Comparison of ENCODE assay signal across 8 cellular contexts in the genomic region with DNA sequence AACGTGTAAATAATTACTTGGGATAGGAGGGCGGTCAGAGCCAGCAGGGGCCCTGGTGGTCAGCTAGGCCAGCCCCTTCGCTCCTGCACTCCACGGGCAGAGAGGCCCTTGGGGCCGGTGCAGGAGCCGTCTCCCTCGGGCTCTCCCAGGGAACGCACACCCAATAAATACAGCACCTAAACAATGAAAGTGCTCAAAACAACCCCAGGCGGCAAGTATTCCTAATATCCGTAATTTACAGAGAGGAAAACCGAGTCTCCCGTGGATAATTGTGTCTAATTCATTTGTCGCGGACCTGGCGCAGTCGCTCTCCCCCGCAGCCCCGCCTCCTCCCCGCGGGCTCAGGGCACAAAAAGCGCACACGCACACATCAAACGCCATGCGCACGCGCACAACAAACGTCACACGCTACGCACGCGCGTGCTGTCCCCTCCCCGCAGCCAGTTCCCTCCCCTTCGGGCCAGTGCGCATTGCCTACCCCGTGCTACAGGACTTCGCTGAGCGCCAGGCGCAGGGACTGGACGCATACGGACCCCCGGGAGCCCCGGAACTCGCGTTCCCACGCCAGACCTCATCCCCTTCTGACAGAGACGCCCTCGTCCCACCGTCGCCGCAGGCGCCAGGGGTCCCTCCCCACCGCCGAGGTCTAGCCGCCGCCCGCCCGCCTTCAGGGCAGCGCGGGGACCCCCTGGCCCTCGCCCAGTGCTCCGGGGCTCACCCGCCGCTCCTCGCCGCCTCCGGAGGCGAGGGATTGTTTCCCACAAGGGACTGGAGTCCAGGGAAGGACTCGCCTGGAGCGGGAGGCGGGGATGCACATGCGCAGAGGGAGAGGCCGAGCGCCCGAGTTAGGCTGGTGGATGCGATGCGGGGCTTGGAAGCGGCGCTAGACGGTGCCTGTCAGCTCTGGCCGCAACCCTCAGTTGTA. TPM values are rescaled to one million over a fixed set of nuclear protein-coding genes. Genes with fewer than 3 reads are reported as not detected.
DNase-seq lines count a peak whose midpoint lies in the region; ATAC-seq and TF ChIP-seq lines count a peak whose summit lies in the region.

A gene (minus strand): TSS at position 324 of the 925 bp plus-strand sequence. CDS start 1,300 bp downstream, outside the sequence.

- ATAC-seq in HG02623 (IDR thresholded peaks at IDR 0.05; ENCODE audit: unreplicated experiment) (peak; percentile 94), SK-N-SH treated with all-trans-retinoic acid at 6 μM for 48 hours (peak; percentile 95)

- DNase-seq in GM10266 (ENCODE audit: extremely low spot score) (peak; percentile 91), NCI-H1092 treated with DMSO at 0.1 percent for 48 hours (lab: John Stamatoyannopoulos, UW) (peak; percentile 92), glutamatergic neuron (peak; percentile 86), pons (ENCODE audit: low spot score) (peak; percentile 98), type B pancreatic cell (ENCODE audit: extremely low spot score, unreplicated experiment) (peak; percentile 88)
- peak; percentile 94 for DNase-seq in activated naive CD8-positive, alpha-beta T cell treated with anti-CD3 and anti-CD28 coated beads for 36 hours

- H3K9me3 Mint-ChIP-seq in activated naive CD8-positive, alpha-beta T cell treated with anti-CD3 and anti-CD28 coated beads for 36 hours, result peaks cover 1% of the 10 kb centered on the region
- H3K9me3 Mint-ChIP-seq in glutamatergic neuron (ENCODE audit: unreplicated experiment) (peaks cover 11% of the 10 kb centered on the region), type B pancreatic cell (peaks cover 11% of the 10 kb centered on the region)

- peak within 1 kb of the TSS; percentile 82 for H3K27ac Mint-ChIP-seq in activated naive CD8-positive, alpha-beta T cell treated with anti-CD3 and anti-CD28 coated beads for 36 hours
- H3K27ac Mint-ChIP-seq in glutamatergic neuron (ENCODE audit: unreplicated experiment), result peak within 1 kb of the TSS; percentile 74
- peak within 1 kb of the TSS; percentile 81 for H3K27ac Mint-ChIP-seq in type B pancreatic cell

- H3K27me3 Mint-ChIP-seq in activated naive CD8-positive, alpha-beta T cell treated with anti-CD3 and anti-CD28 coated beads for 36 hours, result no peaks in the 10 kb centered on the region
- H3K27me3 Mint-ChIP-seq in glutamatergic neuron (ENCODE audit: unreplicated experiment) (peaks cover 2% of the 10 kb centered on the region), type B pancreatic cell (no peaks in the 10 kb centered on the region)

- H3K4me1 Mint-ChIP-seq in activated naive CD8-positive, alpha-beta T cell treated with anti-CD3 and anti-CD28 coated beads for 36 hours, result peaks cover 24% of the 10 kb centered on the region
- H3K4me1 Mint-ChIP-seq in glutamatergic neuron (ENCODE audit: low read depth, unreplicated experiment) (peaks cover 4% of the 10 kb centered on the region), type B pancreatic cell (ENCODE audit: unreplicated experiment) (peaks cover 11% of the 10 kb centered on the region)

- TF ChIP-seq CTCF in GM10266 (IDR thresholded peaks at IDR 0.05; ENCODE audit: control insufficient read depth, insufficient read depth, low read depth, missing control alignments) (no peak), glutamatergic neuron (IDR thresholded peaks at IDR 0.05; ENCODE audit: partially characterized antibody, unreplicated experiment) (no peak), type B pancreatic cell (conservative IDR thresholded peaks at IDR 0.05) (no peak)

- H3K4me3 Mint-ChIP-seq in activated naive CD8-positive, alpha-beta T cell treated with anti-CD3 and anti-CD28 coated beads for 36 hours, result peak within 1 kb of the TSS; percentile 88
- H3K4me3 Mint-ChIP-seq in glutamatergic neuron (ENCODE audit: unreplicated experiment) (peak within 1 kb of the TSS; percentile 91), type B pancreatic cell (peak within 1 kb of the TSS; percentile 91)

- H3K36me3 Mint-ChIP-seq in activated naive CD8-positive, alpha-beta T cell treated with anti-CD3 and anti-CD28 coated beads for 36 hours, result peaks cover 22% of the 10 kb centered on the region
- H3K36me3 Mint-ChIP-seq in glutamatergic neuron (ENCODE audit: unreplicated experiment) (no peaks in the 10 kb centered on the region), type B pancreatic cell (peaks cover 8% of the 10 kb centered on the region)

TF ChIP-seq in SK-N-SH treated with all-trans-retinoic acid at 6 μM for 48 hours, 23 proteins besides CTCF, POLR2A, EP300 and RAD21 (continues in another document):
- TF ChIP-seq, protein P1, sequence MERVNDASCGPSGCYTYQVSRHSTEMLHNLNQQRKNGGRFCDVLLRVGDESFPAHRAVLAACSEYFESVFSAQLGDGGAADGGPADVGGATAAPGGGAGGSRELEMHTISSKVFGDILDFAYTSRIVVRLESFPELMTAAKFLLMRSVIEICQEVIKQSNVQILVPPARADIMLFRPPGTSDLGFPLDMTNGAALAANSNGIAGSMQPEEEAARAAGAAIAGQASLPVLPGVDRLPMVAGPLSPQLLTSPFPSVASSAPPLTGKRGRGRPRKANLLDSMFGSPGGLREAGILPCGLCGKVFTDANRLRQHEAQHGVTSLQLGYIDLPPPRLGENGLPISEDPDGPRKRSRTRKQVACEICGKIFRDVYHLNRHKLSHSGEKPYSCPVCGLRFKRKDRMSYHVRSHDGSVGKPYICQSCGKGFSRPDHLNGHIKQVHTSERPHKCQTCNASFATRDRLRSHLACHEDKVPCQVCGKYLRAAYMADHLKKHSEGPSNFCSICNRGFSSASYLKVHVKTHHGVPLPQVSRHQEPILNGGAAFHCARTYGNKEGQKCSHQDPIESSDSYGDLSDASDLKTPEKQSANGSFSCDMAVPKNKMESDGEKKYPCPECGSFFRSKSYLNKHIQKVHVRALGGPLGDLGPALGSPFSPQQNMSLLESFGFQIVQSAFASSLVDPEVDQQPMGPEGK (CRISPR knock-in tag; IDR thresholded peaks at IDR 0.05; ENCODE audit: borderline replicate concordance), result no peak
- TF ChIP-seq ZFP30 (CRISPR knock-in tag; IDR thresholded peaks at IDR 0.05) (no peak), ARNTL (CRISPR knock-in tag; IDR thresholded peaks at IDR 0.05; ENCODE audit: borderline replicate concordance, low read depth) (no peak), TOX (CRISPR knock-in tag; IDR thresholded peaks at IDR 0.05; ENCODE audit: borderline replicate concordance) (no peak), BACH2 (CRISPR knock-in tag; IDR thresholded peaks at IDR 0.05; ENCODE audit: borderline replicate concordance) (no peak), ZNF565 (CRISPR knock-in tag; conservative IDR thresholded peaks at IDR 0.05; ENCODE audit: low read depth) (no peak), SNAI2 (CRISPR knock-in tag; IDR thresholded peaks at IDR 0.05) (no peak), ZNF8 (CRISPR knock-in tag; IDR thresholded peaks at IDR 0.05) (no peak), ZFP3 (CRISPR knock-in tag; IDR thresholded peaks at IDR 0.05) (no peak)
- TF ChIP-seq, protein P2, sequence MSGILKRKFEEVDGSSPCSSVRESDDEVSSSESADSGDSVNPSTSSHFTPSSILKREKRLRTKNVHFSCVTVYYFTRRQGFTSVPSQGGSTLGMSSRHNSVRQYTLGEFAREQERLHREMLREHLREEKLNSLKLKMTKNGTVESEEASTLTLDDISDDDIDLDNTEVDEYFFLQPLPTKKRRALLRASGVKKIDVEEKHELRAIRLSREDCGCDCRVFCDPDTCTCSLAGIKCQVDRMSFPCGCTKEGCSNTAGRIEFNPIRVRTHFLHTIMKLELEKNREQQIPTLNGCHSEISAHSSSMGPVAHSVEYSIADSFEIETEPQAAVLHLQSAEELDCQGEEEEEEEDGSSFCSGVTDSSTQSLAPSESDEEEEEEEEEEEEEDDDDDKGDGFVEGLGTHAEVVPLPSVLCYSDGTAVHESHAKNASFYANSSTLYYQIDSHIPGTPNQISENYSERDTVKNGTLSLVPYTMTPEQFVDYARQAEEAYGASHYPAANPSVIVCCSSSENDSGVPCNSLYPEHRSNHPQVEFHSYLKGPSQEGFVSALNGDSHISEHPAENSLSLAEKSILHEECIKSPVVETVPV (CRISPR knock-in tag; IDR thresholded peaks at IDR 0.05), result no peak
- TF ChIP-seq, protein P3, sequence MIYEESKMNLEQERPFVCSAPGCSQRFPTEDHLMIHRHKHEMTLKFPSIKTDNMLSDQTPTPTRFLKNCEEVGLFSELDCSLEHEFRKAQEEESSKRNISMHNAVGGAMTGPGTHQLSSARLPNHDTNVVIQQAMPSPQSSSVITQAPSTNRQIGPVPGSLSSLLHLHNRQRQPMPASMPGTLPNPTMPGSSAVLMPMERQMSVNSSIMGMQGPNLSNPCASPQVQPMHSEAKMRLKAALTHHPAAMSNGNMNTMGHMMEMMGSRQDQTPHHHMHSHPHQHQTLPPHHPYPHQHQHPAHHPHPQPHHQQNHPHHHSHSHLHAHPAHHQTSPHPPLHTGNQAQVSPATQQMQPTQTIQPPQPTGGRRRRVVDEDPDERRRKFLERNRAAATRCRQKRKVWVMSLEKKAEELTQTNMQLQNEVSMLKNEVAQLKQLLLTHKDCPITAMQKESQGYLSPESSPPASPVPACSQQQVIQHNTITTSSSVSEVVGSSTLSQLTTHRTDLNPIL (CRISPR knock-in tag; IDR thresholded peaks at IDR 0.05; ENCODE audit: low read depth), result no peak
- TF ChIP-seq, protein P4, sequence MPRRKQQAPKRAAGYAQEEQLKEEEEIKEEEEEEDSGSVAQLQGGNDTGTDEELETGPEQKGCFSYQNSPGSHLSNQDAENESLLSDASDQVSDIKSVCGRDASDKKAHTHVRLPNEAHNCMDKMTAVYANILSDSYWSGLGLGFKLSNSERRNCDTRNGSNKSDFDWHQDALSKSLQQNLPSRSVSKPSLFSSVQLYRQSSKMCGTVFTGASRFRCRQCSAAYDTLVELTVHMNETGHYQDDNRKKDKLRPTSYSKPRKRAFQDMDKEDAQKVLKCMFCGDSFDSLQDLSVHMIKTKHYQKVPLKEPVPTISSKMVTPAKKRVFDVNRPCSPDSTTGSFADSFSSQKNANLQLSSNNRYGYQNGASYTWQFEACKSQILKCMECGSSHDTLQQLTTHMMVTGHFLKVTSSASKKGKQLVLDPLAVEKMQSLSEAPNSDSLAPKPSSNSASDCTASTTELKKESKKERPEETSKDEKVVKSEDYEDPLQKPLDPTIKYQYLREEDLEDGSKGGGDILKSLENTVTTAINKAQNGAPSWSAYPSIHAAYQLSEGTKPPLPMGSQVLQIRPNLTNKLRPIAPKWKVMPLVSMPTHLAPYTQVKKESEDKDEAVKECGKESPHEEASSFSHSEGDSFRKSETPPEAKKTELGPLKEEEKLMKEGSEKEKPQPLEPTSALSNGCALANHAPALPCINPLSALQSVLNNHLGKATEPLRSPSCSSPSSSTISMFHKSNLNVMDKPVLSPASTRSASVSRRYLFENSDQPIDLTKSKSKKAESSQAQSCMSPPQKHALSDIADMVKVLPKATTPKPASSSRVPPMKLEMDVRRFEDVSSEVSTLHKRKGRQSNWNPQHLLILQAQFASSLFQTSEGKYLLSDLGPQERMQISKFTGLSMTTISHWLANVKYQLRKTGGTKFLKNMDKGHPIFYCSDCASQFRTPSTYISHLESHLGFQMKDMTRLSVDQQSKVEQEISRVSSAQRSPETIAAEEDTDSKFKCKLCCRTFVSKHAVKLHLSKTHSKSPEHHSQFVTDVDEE (CRISPR knock-in tag; IDR thresholded peaks at IDR 0.05), result no peak

RNA-seq across cellular contexts. Expression of the gene that starts here (rescaled TPM):
- 1 to 10 TPM; 5.4 to 5.5 TPM for total RNA-seq in activated naive CD8-positive, alpha-beta T cell treated with anti-CD3 and anti-CD28 coated beads for 36 hours
- 11.1 TPM for total RNA-seq in glutamatergic neuron (ENCODE audit: unreplicated experiment)
- 6.0 and 9.5 TPM in 2 replicates for total RNA-seq in type B pancreatic cell (ENCODE audit: low replicate concordance)

Comparison
In these comparisons a context has a peak if more than half of its experiments do, and no peak if none do; other contexts are left out.
1. Peak in every context shown above with its lines: DNase-seq and ATAC-seq.